Comparison of ENCODE assay signal across 8 cellular contexts in genomic region chr22:42090596-42091445, GRCh38. TPM values are rescaled to one million over a fixed set of nuclear protein-coding genes. Genes with fewer than 3 reads are reported as not detected.
DNase-seq lines count a peak whose midpoint lies in the region; FAIRE-seq and TF ChIP-seq lines count a peak whose summit lies in the region.

TSS of gene NDUFA6 (minus strand) at chr22:42090772. CDS start at chr22:42090744, 28 bp downstream.

- H3K4me3 ChIP-seq in H1 (ENCODE audit: extremely low read depth in 1 of 4, insufficient read depth in 2 of 4, low read depth in 3 of 4, low read length in 4 of 4): peak within 1 kb of the TSS; percentile 72 to 93 (median 92)
- H3K4me3 ChIP-seq in mesenchymal stem cell (ENCODE audit: insufficient read depth in 1 of 2, low read depth in 1 of 2, low read length in 2 of 2): peak within 1 kb of the TSS; percentile 88 to 98

- H3K27ac ChIP-seq in H1 (ENCODE audit: low read depth, low read length) (peak within 1 kb of the TSS; percentile 90), mesenchymal stem cell (ENCODE audit: low read length, poor library complexity, severe bottlenecking) (peak within 1 kb of the TSS; percentile 79)

- POLR2A ChIA-PET in H1 (lab: Charles Lee; ENCODE audit: partially characterized antibody): interaction anchor here (0.6 to 6.2 kb wide), 21 partner anchors 11 to 277 kb away, joined by 3 to 94 read pairs (median 4); partner anchors contain the start of genes CENPM, NAGA, PHETA2 and SEPTIN3

- H3K18ac ChIP-seq in H1 (ENCODE audit: extremely low read depth, low read length) (peak within 1 kb of the TSS; percentile 95), mesenchymal stem cell (ENCODE audit: low read depth in 1 of 2, low read length in 2 of 2) (peak within 1 kb of the TSS; percentile 47 to 98)

- peak within 1 kb of the TSS; percentile 87 for H3K4ac ChIP-seq in H1 (replicated peaks; ENCODE audit: insufficient read length, low read depth, low read length)
- H3K4ac ChIP-seq in mesenchymal stem cell (ENCODE audit: low read depth in 1 of 2, low read length in 2 of 2): peak within 1 kb of the TSS; percentile 58 to 90

- H3K27me3 ChIP-seq in H1 (replicated peaks in 1 of 4; ENCODE audit: control insufficient read depth in 3 of 4, extremely low read depth in 1 of 4, insufficient read depth in 3 of 4, low read length in 3 of 4): 0 out of 7 replicates have a peak, but pooled peaks cover 0 to 2% (median 0%) of the 10 kb centered on the region in 4 experiments
- no peaks in the 10 kb centered on the region for H3K27me3 ChIP-seq in mesenchymal stem cell (ENCODE audit: control insufficient read depth in 1 of 2, insufficient read depth in 1 of 2, low read length in 2 of 2)

- H3K4me2 ChIP-seq in H1 (ENCODE audit: insufficient read depth in 1 of 2, low read depth in 2 of 2, low read length in 2 of 2) (peak within 1 kb of the TSS; percentile 51 to 77), mesenchymal stem cell (ENCODE audit: low read length, poor library complexity, severe bottlenecking) (peak within 1 kb of the TSS; percentile 68)

- H4K91ac ChIP-seq in H1 (replicated peaks; ENCODE audit: insufficient read length, low read length) (peak within 1 kb of the TSS; percentile 98), mesenchymal stem cell (ENCODE audit: low read length) (peak within 1 kb of the TSS; percentile 3)

- H3K4me1 ChIP-seq in H1 (replicated peaks in 1 of 4; ENCODE audit: control insufficient read depth in 3 of 4, insufficient read depth in 4 of 4, low read length in 3 of 4) (peaks cover 0 to 5% (median 1%) of the 10 kb centered on the region in 4 experiments; a peak in 2 of 7 replicates), mesenchymal stem cell (ENCODE audit: control insufficient read depth, insufficient read depth, low read depth, low read length) (peaks cover 6% of the 10 kb centered on the region)

- peak; percentile 69 to 76 for TF ChIP-seq RAD21 in H1 (IDR thresholded peaks at IDR 0.05 in 1 of 2, conservative IDR thresholded peaks at IDR 0.05 in 1 of 2; ENCODE audit: low read depth in 2 of 2, low read length in 2 of 2)

- H3K36me3 ChIP-seq in H1 (ENCODE audit: control insufficient read depth in 2 of 4, insufficient read depth in 4 of 4, low read length in 3 of 4): peaks cover 0 to 15% (median 14%) of the 10 kb centered on the region in 4 experiments
- H3K36me3 ChIP-seq in mesenchymal stem cell (ENCODE audit: control insufficient read depth in 1 of 2, insufficient read depth in 2 of 2, low read depth in 1 of 2, low read length in 2 of 2): peaks cover 0 to 18% of the 10 kb centered on the region in 2 experiments

- peak within 1 kb of the TSS; percentile 81 for H4K5ac ChIP-seq in H1 (ENCODE audit: insufficient read length, low read depth, low read length)

- H3K23ac ChIP-seq in H1 (ENCODE audit: insufficient read length) (no peak within 1 kb of the TSS), mesenchymal stem cell (ENCODE audit: low read length in 2 of 2) (no peak within 1 kb of the TSS)

- 2% methylated on average over 66 of the region's 70 CpGs; no CpG with 5 or more reads in 1 of the 2 experiments for WGBS in H1 (ENCODE audit: extremely low coverage in 1 of 2, insufficient coverage in 1 of 2, insufficient read length in 1 of 2, insufficient replicate concordance in 2 of 2, low coverage in 1 of 2, low lambda C conversion rate in 2 of 2, missing lambda C conversion rate in 1 of 2), 2 experiments
- WGBS in mesenchymal stem cell: under 1% methylated on average over 55 of the region's 70 CpGs

- H3K79me1 ChIP-seq in H1 (ENCODE audit: low read depth, low read length): peaks cover 4% of the 10 kb centered on the region; the same call in 1 of the 2 replicates
- peaks cover 7% of the 10 kb centered on the region for H3K79me1 ChIP-seq in mesenchymal stem cell (replicated peaks; ENCODE audit: low read length, poor library complexity, severe bottlenecking)

- H3K79me2 ChIP-seq in H1 (ENCODE audit: control insufficient read depth in 1 of 2, insufficient read depth in 2 of 2, low read length in 2 of 2): peaks cover 7 to 17% of the 10 kb centered on the region in 2 experiments; a peak in 3 of 4 replicates

- 0 out of 3 replicates have a peak, but pooled peaks of 1 of the 2 experiments have one; percentile 24 for TF ChIP-seq EP300 in H1 (IDR thresholded peaks at IDR 0.05; ENCODE audit: borderline replicate concordance in 1 of 2, low read depth in 2 of 2, low read length in 2 of 2)

- H3K23me2 ChIP-seq in H1 (ENCODE audit: low read depth, low read length): peaks cover 2% of the 10 kb centered on the region; the same call in 1 of the 2 replicates

- peak within 1 kb of the TSS; percentile 68 for H2AFZ ChIP-seq in H1 (ENCODE audit: low read length)
- peak within 1 kb of the TSS; percentile 90 for H2AFZ ChIP-seq in mesenchymal stem cell (ENCODE audit: low read depth, low read length)

- H3K9ac ChIP-seq in H1 (replicated peaks in 1 of 4; ENCODE audit: extremely low read depth in 1 of 4, low read depth in 3 of 4, low read length in 3 of 4) (peak within 1 kb of the TSS; percentile 90 to 97 (median 94)), mesenchymal stem cell (ENCODE audit: low read length) (peak within 1 kb of the TSS; percentile 97)

- H3K9me3 ChIP-seq in H1 (ENCODE audit: insufficient read depth in 2 of 2, low read depth in 1 of 2, low read length in 1 of 2) (no peaks in the 10 kb centered on the region; a peak in 1 of 4 replicates), mesenchymal stem cell (ENCODE audit: control insufficient read depth, low read length) (no peaks in the 10 kb centered on the region)

- FAIRE-seq in H1 (lab: Jason Lieb, UNC): no peak

- H4K20me1 ChIP-seq in H1 (replicated peaks in 1 of 2; ENCODE audit: control insufficient read depth in 1 of 2, insufficient read depth in 2 of 2, low read length in 2 of 2): peaks cover 0 to 4% of the 10 kb centered on the region in 2 experiments

- H4K8ac ChIP-seq in H1 (ENCODE audit: extremely low read depth, insufficient read depth, low read length): peak within 1 kb of the TSS; percentile 100
- H4K8ac ChIP-seq in mesenchymal stem cell (ENCODE audit: low read length): peak within 1 kb of the TSS; percentile 54

- H2BK5ac ChIP-seq in H1 (ENCODE audit: low read depth, low read length) (peak within 1 kb of the TSS; percentile 98), mesenchymal stem cell (ENCODE audit: low read depth, low read length, poor library complexity, severe bottlenecking) (no peak within 1 kb of the TSS)

- H3K14ac ChIP-seq in H1 (ENCODE audit: insufficient read length) (no peak within 1 kb of the TSS), mesenchymal stem cell (ENCODE audit: low read length in 2 of 2) (peak within 1 kb of the TSS in 1 of 2 experiments; percentile 61)

- peak within 1 kb of the TSS; percentile 99 for H3K56ac ChIP-seq in H1 (replicated peaks; ENCODE audit: insufficient read length, low read depth, low read length)

- H2BK12ac ChIP-seq in H1 (ENCODE audit: low read depth, low read length) (peak within 1 kb of the TSS; percentile 91; the same call in 1 of the 2 replicates), mesenchymal stem cell (ENCODE audit: low read length in 2 of 2) (peak within 1 kb of the TSS in 1 of 2 experiments; percentile 26)

- peak; percentile 99 for DNase-seq in COLO829 (ENCODE audit: low spot score)
- peak; percentile 97 for DNase-seq in GM20000 (ENCODE audit: low spot score)
- DNase-seq in HT1080 (ENCODE audit: low read depth): peak; percentile 99
- DNase-seq in NOMO-1 treated with DMSO at 0.1 percent for 48 hours (lab: John Stamatoyannopoulos, UW; ENCODE audit: unreplicated experiment): peak; percentile 99
- DNase-seq in activated CD8-positive, alpha-beta memory T cell treated with anti-CD3 and anti-CD28 coated beads for 48 hours (ENCODE audit: low read depth in 2 of 3, low spot score in 2 of 3): peak; percentile 84 to 96 (median 87)
- DNase-seq in H1 (ENCODE audit: low read depth in 1 of 2, low spot score in 2 of 2): peak; percentile 95 to 99
- peak; percentile 99 for DNase-seq in mesenchymal stem cell
- peak; percentile 96 for DNase-seq in stimulated activated CD8-positive, alpha-beta memory T cell treated with anti-CD3 and anti-CD28 coated beads, Interleukin-15, amount 100 ng/mL, for 1 hour (ENCODE audit: low read depth)

- TF ChIP-seq CTCF in GM20000 (IDR thresholded peaks at IDR 0.05; ENCODE audit: extremely low read depth, missing control alignments) (peak; percentile 95), H1 (IDR thresholded peaks at IDR 0.05; ENCODE audit: control extremely low read depth in 1 of 3, insufficient read depth in 1 of 3, low read depth in 1 of 3, low read length in 3 of 3) (peak; percentile 84 to 92 (median 86))

- CTCF ChIA-PET in H1 (lab: Charles Lee; ENCODE audit: partially characterized antibody): interaction anchor here (0.8 to 7.1 kb wide), 19 partner anchors 9 to 353 kb away, joined by 3 to 55 read pairs (median 4); partner anchors contain the start of gene SMDT1

- TF ChIP-seq POLR2A in H1 (IDR thresholded peaks at IDR 0.05; ENCODE audit: control extremely low read depth in 1 of 2, low read depth in 2 of 2, low read length in 2 of 2): peak; percentile 92 to 97

- H2BK20ac ChIP-seq in H1 (ENCODE audit: low read length): no peak within 1 kb of the TSS

- H2BK15ac ChIP-seq in H1 (ENCODE audit: low read length) (peak within 1 kb of the TSS; percentile 92; the same call in 1 of the 2 replicates), mesenchymal stem cell (ENCODE audit: low read depth, poor library complexity, severe bottlenecking) (no peak within 1 kb of the TSS)

- H2BK120ac ChIP-seq in H1 (replicated peaks; ENCODE audit: low read depth, low read length) (no peak within 1 kb of the TSS), mesenchymal stem cell (ENCODE audit: low read depth, low read length) (no peak within 1 kb of the TSS)

- no peak within 1 kb of the TSS; the same call in 1 of the 2 replicates for H2AK5ac ChIP-seq in H1 (ENCODE audit: low read depth, low read length)
- H2AK5ac ChIP-seq in mesenchymal stem cell (ENCODE audit: low read length, severe bottlenecking): no peak within 1 kb of the TSS

TF ChIP-seq in H1, 55 proteins besides CTCF, POLR2A, EP300 and RAD21 (continues in another document):
- TF ChIP-seq SP2 (IDR thresholded peaks at IDR 0.05; ENCODE audit: low read length): no peak
- TF ChIP-seq PHF8 (conservative IDR thresholded peaks at IDR 0.05; ENCODE audit: low read depth, low read length): peak; percentile 97

RNA-seq across cellular contexts. Expression of gene NDUFA6, which starts in this region (rescaled TPM):
- 51.7 and 61.6 TPM in 2 replicates for total RNA-seq in HT1080 (2014; rRNA removed; shearing (Covaris generic))
- polyA plus RNA-seq in HT1080 (2015; cell fraction: cytosol; rRNA removed): 39.5 and 42.0 TPM in 2 replicates
- 18.4 and 19.7 TPM in 2 replicates for polyA plus RNA-seq in HT1080 (2015; cell fraction: nucleus; rRNA removed)
- 99.5 and 105 TPM in 2 replicates for total RNA-seq in H1 (2021; fragmentation: NEBNext Ultra II Directional; extraction: Animal tissue kit (Norgen Biotek cat#: 25700))
- polyA plus RNA-seq in H1 (2011; rRNA removed): 60.1 and 76.2 TPM in 2 replicates
- polyA plus RNA-seq in H1 (2011; cell fraction: cytosol; rRNA removed): 106 TPM
- polyA plus RNA-seq in H1 (2011; cell fraction: nucleus; rRNA removed): 45.7 TPM
- 119 to 140 TPM (median 130 TPM) in 4 replicates for polyA plus RNA-seq in H1 (2012, experiment 1 of 2)
- 88.8 TPM for polyA plus RNA-seq in H1 (2012, experiment 2 of 2)
- 130 TPM for polyA plus RNA-seq in H1 (2013, experiment 1 of 2)
- 129 TPM for polyA plus RNA-seq in H1 (2013, experiment 2 of 2)
- polyA minus RNA-seq in H1 (2011; rRNA and poly(A)+ RNA removed): 15.0 and 17.8 TPM in 2 replicates
- 25.5 TPM for polyA minus RNA-seq in H1 (2011; cell fraction: cytosol; rRNA and poly(A)+ RNA removed)
- 15.1 TPM for polyA minus RNA-seq in H1 (2011; cell fraction: nucleus; rRNA and poly(A)+ RNA removed)
- polyA plus RNA-seq in mesenchymal stem cell (2013, experiment 1 of 2): 128 TPM
- polyA plus RNA-seq in mesenchymal stem cell (2013, experiment 2 of 2): 131 TPM

Comparison
In these comparisons a context has a peak if more than half of its experiments do, and no peak if none do; other contexts are left out.
1. Peak in every context shown above with its lines: DNase-seq, H3K4me3 ChIP-seq and H3K27ac ChIP-seq.